ENCODE assay signal across 23 cellular contexts in genomic region chr12:79194595-79194994, GRCh38.
"Had no signal": no experiment of that assay in that cellular context is flagged by ENCODE, and none has a peak within 500 bp of the region (broad histone marks: within the 10 kb centered on the region; RNA-seq: fewer than 3 reads in every experiment).

No MANE protein-coding gene starts in this region.

- H3K36me3 Mint-ChIP-seq: activated naive CD8-positive, alpha-beta T cell treated with anti-CD3 and anti-CD28 coated beads, Interleukin-2, amount 10 ng/mL, durations not matched to agents 7 days and 5 days; natural killer cell; stimulated activated naive B cell treated with anti-CD40 and anti-IgM and Interleukin-4, amounts not matched to agents 10 μg/mL and 1 μg/mL and 100 μg/mL, for 72 hours had no signal

- H3K27ac Mint-ChIP-seq: activated CD8-positive, alpha-beta T cell treated with anti-CD3 and anti-CD28 coated beads for 36 hours; activated naive CD8-positive, alpha-beta T cell treated with anti-CD3 and anti-CD28 coated beads, Interleukin-2, amount 10 ng/mL, durations not matched to agents 7 days and 5 days; activated T-helper 2 cell treated with anti-CD3 and anti-CD28 coated beads, Interferon-gamma antibody, Interleukin-2, Interleukin-4, amounts not matched to agents 10 μg/mL and 5 μg/mL and 100 μg/mL, durations not matched to agents 14 hours and 24 hours and 36 hours; dendritic cell treated with granulocyte-macrophage colony-stimulating factor and Interleukin-4, amounts not matched to agents 40 ng/mL and 50 ng/mL, for 4 days; natural killer cell; stimulated activated naive B cell treated with anti-CD40 and anti-IgM and Interleukin-4, amounts not matched to agents 10 μg/mL and 1 μg/mL and 100 μg/mL, for 72 hours had no signal

- H3K27me3 Mint-ChIP-seq: activated CD8-positive, alpha-beta T cell treated with anti-CD3 and anti-CD28 coated beads for 36 hours; activated naive CD8-positive, alpha-beta T cell treated with anti-CD3 and anti-CD28 coated beads, Interleukin-2, amount 10 ng/mL, durations not matched to agents 7 days and 5 days; dendritic cell treated with granulocyte-macrophage colony-stimulating factor and Interleukin-4, amounts not matched to agents 40 ng/mL and 50 ng/mL, for 4 days; stimulated activated naive B cell treated with anti-CD40 and anti-IgM and Interleukin-4, amounts not matched to agents 10 μg/mL and 1 μg/mL and 100 μg/mL, for 72 hours had no signal

- H3K36me3 ChIP-seq: esophagus squamous epithelium, lower lobe of right lung, ovary, thoracic aorta, upper lobe of left lung had no signal

- FAIRE-seq: endothelial cell of umbilical vein had no signal

- ATAC-seq: activated CD8-positive, alpha-beta T cell treated with anti-CD3 and anti-CD28 coated beads for 36 hours; left colon; lower lobe of right lung; natural killer cell; stimulated activated naive B cell treated with anti-CD40 and anti-IgM and Interleukin-4, amounts not matched to agents 10 μg/mL and 1 μg/mL and 100 μg/mL, for 72 hours had no signal

- H3K4me1 ChIP-seq: esophagus squamous epithelium, lower lobe of right lung, upper lobe of left lung had no signal

- H3K9me3 Mint-ChIP-seq: activated CD8-positive, alpha-beta T cell treated with anti-CD3 and anti-CD28 coated beads for 36 hours; activated naive CD8-positive, alpha-beta T cell treated with anti-CD3 and anti-CD28 coated beads, Interleukin-2, amount 10 ng/mL, durations not matched to agents 7 days and 5 days had no signal

- H3K4me1 Mint-ChIP-seq: activated naive CD8-positive, alpha-beta T cell treated with anti-CD3 and anti-CD28 coated beads, Interleukin-2, amount 10 ng/mL, durations not matched to agents 7 days and 5 days; natural killer cell had no signal

- H3K9me3 ChIP-seq: esophagus squamous epithelium, lower lobe of right lung, ovary, thoracic aorta, upper lobe of left lung had no signal

- H3K27me3 ChIP-seq: esophagus squamous epithelium, ovary, upper lobe of left lung had no signal

- H3K4me3 Mint-ChIP-seq: activated CD8-positive, alpha-beta T cell treated with anti-CD3 and anti-CD28 coated beads for 36 hours; activated naive CD8-positive, alpha-beta T cell treated with anti-CD3 and anti-CD28 coated beads, Interleukin-2, amount 10 ng/mL, durations not matched to agents 7 days and 5 days; dendritic cell treated with granulocyte-macrophage colony-stimulating factor and Interleukin-4, amounts not matched to agents 40 ng/mL and 50 ng/mL, for 4 days; natural killer cell; stimulated activated naive B cell treated with anti-CD40 and anti-IgM and Interleukin-4, amounts not matched to agents 10 μg/mL and 1 μg/mL and 100 μg/mL, for 72 hours had no signal

- H3K27ac ChIP-seq: esophagus squamous epithelium, lower lobe of right lung, ovary, thoracic aorta, upper lobe of left lung had no signal

- H3K4me3 ChIP-seq: esophagus squamous epithelium, lower lobe of right lung, ovary, thoracic aorta, upper lobe of left lung had no signal

- DNase-seq: activated CD4-positive, alpha-beta T cell treated with anti-CD3 and anti-CD28 coated beads for 48 hours; activated CD4-positive, CD25-positive, alpha-beta regulatory T cell; activated CD8-positive, alpha-beta T cell treated with anti-CD3 and anti-CD28 coated beads for 36 hours; activated naive CD4-positive, alpha-beta T cell treated with Interleukin-2 at 50 U/mL for 16 hours; activated naive CD8-positive, alpha-beta T cell treated with anti-CD3 and anti-CD28 coated beads, Interleukin-2, amount 10 ng/mL, durations not matched to agents 7 days and 5 days; activated T-cell treated with anti-CD3 and anti-CD28 coated beads, Interleukin-2, amount 50 U/mL, for 1 hour; effector CD8-positive, alpha-beta T cell; esophagus squamous epithelium; foreskin melanocyte; glutamatergic neuron; hippocampal formation; islet precursor cell; left colon; lower lobe of right lung; natural killer cell; ovary; stimulated activated naive B cell treated with anti-CD40 and anti-IgM and Interleukin-4, amounts not matched to agents 10 μg/mL and 1 μg/mL and 100 μg/mL, for 72 hours; T1000; upper lobe of left lung had no signal
